Comparison of ENCODE assay signal across 8 cellular contexts in the genomic region with DNA sequence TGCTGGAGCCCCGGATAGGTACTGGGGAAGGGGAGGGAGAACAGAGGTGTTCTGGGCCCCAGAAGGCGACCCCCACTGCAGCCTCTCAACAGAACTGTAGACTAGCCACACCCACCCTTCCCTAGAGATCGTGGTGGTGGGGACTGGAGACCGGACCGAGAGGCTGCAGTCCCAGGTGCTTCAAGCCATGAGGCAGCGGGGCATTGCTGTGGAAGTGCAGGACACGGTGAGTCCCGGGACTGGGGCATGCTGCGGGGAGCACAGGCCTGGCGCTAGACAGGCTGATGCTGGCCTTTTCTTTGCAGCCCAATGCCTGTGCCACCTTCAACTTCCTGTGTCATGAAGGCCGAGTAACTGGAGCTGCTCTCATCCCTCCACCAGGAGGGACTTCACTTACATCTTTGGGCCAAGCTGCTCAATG. TPM values are rescaled to one million over a fixed set of nuclear protein-coding genes. Genes with fewer than 3 reads are reported as not detected.
DNase-seq lines count a peak whose midpoint lies in the region; ATAC-seq and TF ChIP-seq lines count a peak whose summit lies in the region.

No MANE protein-coding gene starts in this region.

- peak overlapping the region; percentile 98 for H3K4me3 Mint-ChIP-seq in CD8-positive, alpha-beta T cell
- peak overlapping the region; percentile 89 for H3K4me3 Mint-ChIP-seq in MCF 10A (ENCODE audit: unreplicated experiment)

- peaks cover 31% of the 10 kb centered on the region for H3K4me1 ChIP-seq in CD8-positive, alpha-beta T cell (ENCODE audit: insufficient read depth, low read length)
- H3K4me1 ChIP-seq in mucosa of rectum (ENCODE audit: control insufficient read depth in 2 of 2, insufficient read depth in 2 of 2, low read length in 2 of 2), result peaks cover 18 to 28% of the 10 kb centered on the region in 2 donors

- peak overlapping the region; percentile 91 to 99 for H3K9ac ChIP-seq in mucosa of rectum (ENCODE audit: low read depth in 1 of 2, low read length in 2 of 2)

- no peaks in the 10 kb centered on the region for H3K9me3 Mint-ChIP-seq in CD8-positive, alpha-beta T cell
- H3K9me3 Mint-ChIP-seq in MCF 10A (ENCODE audit: unreplicated experiment), result no peaks in the 10 kb centered on the region

- peaks cover 40% of the 10 kb centered on the region for H3K4me1 Mint-ChIP-seq in CD8-positive, alpha-beta T cell (ENCODE audit: low read depth)
- peaks cover 16% of the 10 kb centered on the region for H3K4me1 Mint-ChIP-seq in MCF 10A (ENCODE audit: insufficient read depth, unreplicated experiment)

- ATAC-seq in CD8-positive, alpha-beta T cell, result no peak
- no peak for ATAC-seq in HG03175 (IDR thresholded peaks at IDR 0.05; ENCODE audit: unreplicated experiment)
- no peak for ATAC-seq in HG03565 (IDR thresholded peaks at IDR 0.05; ENCODE audit: unreplicated experiment)
- no peak for ATAC-seq in HG03097 (IDR thresholded peaks at IDR 0.05; ENCODE audit: low FRiP score, unreplicated experiment)

- no peak for DNase-seq in CD8-positive, alpha-beta T cell
- DNase-seq in LNCaP clone FGC (ENCODE audit: low read depth) (no peak), MCF 10A (ENCODE audit: unreplicated experiment) (peak; percentile 29), NCI-H2107 treated with DMSO at 0.1 percent for 48 hours (lab: John Stamatoyannopoulos, UW; ENCODE audit: unreplicated experiment) (no peak)

- H3K27ac Mint-ChIP-seq in CD8-positive, alpha-beta T cell, result peak overlapping the region; percentile 98
- peak overlapping the region; percentile 95 for H3K27ac Mint-ChIP-seq in MCF 10A (ENCODE audit: low read depth, unreplicated experiment)

- peaks cover 8% of the 10 kb centered on the region for H3K36me3 ChIP-seq in CD8-positive, alpha-beta T cell (ENCODE audit: insufficient read depth, low read length)
- H3K36me3 ChIP-seq in mucosa of rectum (ENCODE audit: control insufficient read depth in 2 of 2, insufficient read depth in 2 of 2, low read length in 2 of 2), result peaks cover 29 to 43% of the 10 kb centered on the region in 2 donors

- intact Hi-C loops in CD8-positive, alpha-beta T cell (cut with DNase I, micrococcal nuclease), result loop anchor here (5.0 to 10.0 kb wide), 6 partner anchors 105 to 702 kb away; a partner anchor contains a TSS
- intact Hi-C loops in MCF 10A (cut with micrococcal nuclease), result loop anchor here (10.0 kb wide), 1 partner anchor 132 kb away; no protein-coding TSS in a partner anchor

- peak overlapping the region; percentile 98 for H3K27ac ChIP-seq in CD8-positive, alpha-beta T cell (ENCODE audit: low read depth, low read length)
- peak overlapping the region; percentile 100 for H3K27ac ChIP-seq in mucosa of rectum (ENCODE audit: low read depth in 2 of 2, low read length in 2 of 2)

- no TSS peak for BruUV-seq in MCF 10A (replicated peaks; lab: Mats Ljungman, UMichigan)

- H3K27me3 Mint-ChIP-seq in CD8-positive, alpha-beta T cell (ENCODE audit: low read depth), result no peaks in the 10 kb centered on the region
- no peaks in the 10 kb centered on the region for H3K27me3 Mint-ChIP-seq in MCF 10A (ENCODE audit: insufficient read depth, unreplicated experiment)

- H3K27me3 ChIP-seq in CD8-positive, alpha-beta T cell (ENCODE audit: insufficient read depth, low read length), result no peaks in the 10 kb centered on the region
- H3K27me3 ChIP-seq in mucosa of rectum (ENCODE audit: control insufficient read depth in 2 of 2, insufficient read depth in 2 of 2, low read length in 2 of 2), result no peaks in the 10 kb centered on the region

- H3K4me3 ChIP-seq in CD8-positive, alpha-beta T cell (ENCODE audit: low read depth, low read length), result peak overlapping the region; percentile 98
- peak overlapping the region; percentile 92 for H3K4me3 ChIP-seq in LNCaP clone FGC (ENCODE audit: low read depth, low read length)
- peak overlapping the region; percentile 82 to 95 for H3K4me3 ChIP-seq in mucosa of rectum (ENCODE audit: low read length in 2 of 2)

- no peaks in the 10 kb centered on the region for H3K9me3 ChIP-seq in CD8-positive, alpha-beta T cell (ENCODE audit: low read length)
- H3K9me3 ChIP-seq in mucosa of rectum (ENCODE audit: control insufficient read depth in 2 of 2, low read length in 2 of 2), result no peaks in the 10 kb centered on the region

- TF ChIP-seq CTCF in CD8-positive, alpha-beta T cell (IDR thresholded peaks at IDR 0.05), result no peak
- no peak for TF ChIP-seq CTCF in LNCaP clone FGC (IDR thresholded peaks at IDR 0.05; ENCODE audit: control insufficient read depth, extremely low read depth, insufficient read depth)
- TF ChIP-seq CTCF in MCF 10A (IDR thresholded peaks at IDR 0.05; ENCODE audit: unreplicated experiment), result no peak

- POLR2A ChIA-PET in CD8-positive, alpha-beta T cell (lab: Charles Lee), result interaction anchor here (0.8 to 7.1 kb wide), 10 partner anchors 9 to 1213 kb away, joined by 3 to 122 read pairs (median 10); a partner anchor contains a TSS
- POLR2A ChIA-PET in MCF 10A (lab: Yijun Ruan, JAX), result interaction anchor here (0.7 to 9.9 kb wide), 19 partner anchors 9 to 438 kb away, joined by 3 to 251 read pairs (median 5); a partner anchor contains a TSS

- CTCF ChIA-PET in CD8-positive, alpha-beta T cell (lab: Charles Lee), result interaction anchor here (0.8 to 8.4 kb wide), 10 partner anchors 10 to 98 kb away, joined by 3 to 76 read pairs (median 6); a partner anchor contains a TSS
- CTCF ChIA-PET in MCF 10A (lab: Yijun Ruan, JAX), result interaction anchor here (0.7 to 2.7 kb wide), 15 partner anchors 9 to 330 kb away, joined by 3 to 14 read pairs (median 4); a partner anchor contains a TSS

- H3K36me3 Mint-ChIP-seq in CD8-positive, alpha-beta T cell, result peaks cover 49% of the 10 kb centered on the region
- H3K36me3 Mint-ChIP-seq in MCF 10A (ENCODE audit: insufficient read depth, unreplicated experiment), result peaks cover 71% of the 10 kb centered on the region

RNA-seq across cellular contexts. Expression of a gene that starts 0.8 kb away (rescaled TPM):
- 10 to 100 TPM; 44.4 to 48.5 TPM for total RNA-seq in CD8-positive, alpha-beta T cell
- total RNA-seq in MCF 10A (2022), result 77.8 and 86.5 TPM in 2 replicates

RNA-seq across cellular contexts. Expression of a gene that starts 4.4 kb away (rescaled TPM):
- 10 to 100 TPM; 12.0 to 13.2 TPM for total RNA-seq in CD8-positive, alpha-beta T cell
- 41.8 and 42.7 TPM in 2 replicates for total RNA-seq in MCF 10A (2022)

RNA-seq across cellular contexts. Expression of a gene that starts 6.4 kb away (rescaled TPM):
- total RNA-seq in CD8-positive, alpha-beta T cell, result 100 to 1,000 TPM; 115 to 117 TPM
- total RNA-seq in MCF 10A (2022), result 317 and 476 TPM in 2 replicates

RNA-seq across cellular contexts. Expression of a gene that starts 15.6 kb away (rescaled TPM):
- total RNA-seq in CD8-positive, alpha-beta T cell, result 100 to 1,000 TPM; 112 to 130 TPM
- total RNA-seq in MCF 10A (2022), result 112 and 116 TPM in 2 replicates

RNA-seq across cellular contexts. Expression of a gene that starts 32.7 kb away (rescaled TPM):
- total RNA-seq in CD8-positive, alpha-beta T cell, result 10 to 100 TPM; 41.5 to 41.8 TPM
- total RNA-seq in MCF 10A (2022), result 18.8 and 26.1 TPM in 2 replicates
